In the genomic region with DNA sequence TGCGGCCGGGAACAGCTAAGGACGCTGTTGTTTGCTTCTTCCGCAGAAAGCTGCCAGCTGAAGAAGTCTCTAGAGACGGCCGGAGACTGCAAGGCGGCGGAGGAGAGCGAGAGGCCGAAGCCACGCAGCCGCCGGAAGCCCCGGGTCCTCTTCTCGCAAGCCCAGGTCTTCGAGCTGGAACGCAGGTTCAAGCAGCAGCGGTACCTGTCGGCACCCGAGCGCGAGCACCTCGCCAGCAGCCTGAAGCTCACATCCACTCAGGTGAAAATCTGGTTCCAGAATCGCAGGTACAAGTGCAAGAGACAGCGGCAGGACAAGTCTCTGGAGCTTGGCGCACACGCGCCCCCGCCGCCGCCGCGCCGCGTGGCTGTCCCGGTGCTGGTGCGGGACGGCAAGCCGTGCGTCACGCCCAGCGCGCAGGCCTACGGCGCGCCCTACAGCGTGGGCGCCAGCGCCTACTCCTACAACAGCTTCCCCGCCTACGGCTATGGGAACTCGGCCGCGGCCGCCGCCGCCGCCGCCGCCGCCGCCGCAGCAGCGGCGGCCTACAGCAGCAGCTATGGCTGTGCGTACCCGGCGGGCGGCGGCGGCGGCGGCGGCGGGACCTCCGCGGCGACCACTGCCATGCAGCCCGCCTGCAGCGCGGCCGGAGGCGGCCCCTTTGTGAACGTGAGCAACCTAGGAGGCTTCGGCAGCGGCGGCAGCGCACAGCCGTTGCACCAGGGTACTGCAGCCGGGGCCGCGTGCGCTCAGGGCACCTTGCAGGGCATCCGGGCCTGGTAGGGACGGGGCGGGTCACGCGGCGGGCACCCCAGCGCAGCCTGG, we compare ENCODE assay signal across 8 cellular contexts. TPM values are rescaled to one million over a fixed set of nuclear protein-coding genes. Genes with fewer than 3 reads are reported as not detected.
DNase-seq lines count a peak whose midpoint lies in the region; ATAC-seq and TF ChIP-seq lines count a peak whose summit lies in the region.

No MANE protein-coding gene starts in this region.

- H3K4me3 ChIP-seq in RWPE2 (ENCODE audit: severe bottlenecking) (peak overlapping the region; percentile 8), gastroesophageal sphincter (peak overlapping the region in 1 of 2 donors; percentile 43), gastrocnemius medialis (peak overlapping the region in 3 of 4 donors; percentile 25 to 46 (median 39))

- no peaks in the 10 kb centered on the region for H3K36me3 ChIP-seq in RWPE2 (ENCODE audit: low read depth)
- H3K36me3 ChIP-seq in gastroesophageal sphincter: no peaks in the 10 kb centered on the region
- H3K36me3 ChIP-seq in gastrocnemius medialis: no peaks in the 10 kb centered on the region

- TF ChIP-seq POLR2A in gastroesophageal sphincter (IDR thresholded peaks at IDR 0.05): no peak
- no peak for TF ChIP-seq POLR2A in gastrocnemius medialis (IDR thresholded peaks at IDR 0.05)

- peaks cover 95% of the 10 kb centered on the region for H3K27me3 ChIP-seq in RWPE2 (ENCODE audit: insufficient read depth, poor library complexity, severe bottlenecking)
- peaks cover 100% of the 10 kb centered on the region for H3K27me3 ChIP-seq in gastroesophageal sphincter
- H3K27me3 ChIP-seq in gastrocnemius medialis: peaks cover 95 to 98% (median 97%) of the 10 kb centered on the region in 3 donors

- H3K4me1 ChIP-seq in RWPE2 (ENCODE audit: insufficient read depth, poor library complexity, severe bottlenecking): no peaks in the 10 kb centered on the region
- peaks cover 0 to 66% (median 19%) of the 10 kb centered on the region in 3 donors for H3K4me1 ChIP-seq in gastroesophageal sphincter
- peaks cover 13 to 24% of the 10 kb centered on the region in 2 donors for H3K4me1 ChIP-seq in gastrocnemius medialis

- H3K27ac ChIP-seq in RWPE2 (ENCODE audit: poor library complexity, severe bottlenecking) (no peak overlapping the region), gastroesophageal sphincter (no peak overlapping the region), gastrocnemius medialis (no peak overlapping the region)

- peak; percentile 32 for DNase-seq in GM10248 (ENCODE audit: extremely low spot score)
- DNase-seq in RWPE2 (ENCODE audit: low spot score): no peak
- no peak for DNase-seq in gastrocnemius medialis
- no peak for DNase-seq in GOT3 (lab: John Stamatoyannopoulos, UW)
- no peak for DNase-seq in NCI-H187 (lab: John Stamatoyannopoulos, UW)

- TF ChIP-seq CTCF in GM10248 (IDR thresholded peaks at IDR 0.05; ENCODE audit: control extremely low read depth, extremely low read depth, low read depth, missing control alignments) (no peak), RWPE2 (IDR thresholded peaks at IDR 0.05; ENCODE audit: poor library complexity, severe bottlenecking) (no peak), gastroesophageal sphincter (IDR thresholded peaks at IDR 0.05) (no peak), gastrocnemius medialis (IDR thresholded peaks at IDR 0.05 in 4 of 5, conservative IDR thresholded peaks at IDR 0.05 in 1 of 5) (no peak)

- POLR2A ChIA-PET in GM10248 (lab: Yijun Ruan, JAX): interaction anchor here (0.6 kb wide), 1 partner anchor 495 kb away, joined by 4 read pairs; no protein-coding TSS in a partner anchor

- intact Hi-C loops in gastrocnemius medialis (cut with DNase I; ENCODE audit: low total_unique reads): no loop called here

- in situ Hi-C loops in gastrocnemius medialis (cut with MboI; ENCODE audit: low sequenced_read_pairs in 4 of 4): no loop called here

- WGBS in gastroesophageal sphincter (ENCODE audit: low coverage in 1 of 2), 2 donors: no CpG with 5 or more reads among the region's 100 CpGs

- TF ChIP-seq EP300 in gastroesophageal sphincter (IDR thresholded peaks at IDR 0.05): no peak

- ATAC-seq in RWPE2 (ENCODE audit: low read depth) (peak; percentile 54), gastroesophageal sphincter (peak; percentile 25), gastrocnemius medialis (no peak), HG03520 (IDR thresholded peaks at IDR 0.05; ENCODE audit: unreplicated experiment) (no peak), GM18861 (IDR thresholded peaks at IDR 0.05; ENCODE audit: unreplicated experiment) (no peak)

- no peaks in the 10 kb centered on the region for H3K9me3 ChIP-seq in RWPE2 (ENCODE audit: severe bottlenecking)
- no peaks in the 10 kb centered on the region for H3K9me3 ChIP-seq in gastroesophageal sphincter
- H3K9me3 ChIP-seq in gastrocnemius medialis: no peaks in the 10 kb centered on the region

- CTCF ChIA-PET in GM10248 (lab: Yijun Ruan, JAX): interaction anchor here (1.1 to 1.6 kb wide), 3 partner anchors 21 to 77 kb away, joined by 3 read pairs; no protein-coding TSS in a partner anchor

RNA-seq across cellular contexts. Expression of a gene that starts 2.4 kb away (rescaled TPM):
- total RNA-seq in gastroesophageal sphincter (under 1 TPM in 1 of 4 donors, not detected in 3; 0.54 TPM), gastrocnemius medialis (not detected)

Comparison
In these comparisons a context has a peak if more than half of its experiments do, and no peak if none do; other contexts are left out.
1. ATAC-seq: peak in RWPE2 (single experiment) and gastroesophageal sphincter (single experiment); none in gastrocnemius medialis (0 of 2), HG03520 (single experiment) and GM18861 (single experiment).